16 cellular contexts compared by ENCODE assay signal in the genomic region with DNA sequence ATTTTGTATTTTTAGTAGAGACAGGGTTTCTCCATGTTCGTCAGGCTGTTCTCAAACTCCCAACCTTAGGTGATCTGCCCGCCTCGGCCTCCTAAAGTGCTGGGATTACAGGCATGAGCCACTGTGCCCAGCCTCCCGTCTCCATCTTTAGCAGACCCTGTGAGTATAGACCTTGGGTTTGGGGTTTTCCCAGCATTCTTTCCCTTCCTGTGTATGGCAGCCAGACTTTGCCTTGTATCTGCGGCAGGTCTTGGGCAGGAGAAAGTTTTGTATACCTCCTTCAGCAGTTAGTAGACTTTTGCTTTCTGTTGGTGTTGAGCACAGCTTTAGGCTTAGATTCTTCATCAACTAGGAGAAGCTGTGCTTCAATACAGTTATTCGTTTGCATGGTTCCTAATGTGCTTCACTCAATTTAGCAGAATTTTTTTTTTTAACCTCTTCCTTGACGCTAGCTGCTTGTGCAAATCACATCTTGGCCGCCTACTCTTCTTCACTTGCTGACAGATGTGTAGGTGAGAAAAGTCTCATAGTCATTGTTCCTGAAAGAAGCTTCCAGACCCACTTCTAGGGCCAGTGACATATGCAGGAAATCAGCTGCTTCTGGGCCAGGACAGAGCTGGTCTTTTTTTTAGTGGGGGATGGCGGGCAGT. TPM values are rescaled to one million over a fixed set of nuclear protein-coding genes. Genes with fewer than 3 reads are reported as not detected.
DNase-seq lines count a peak whose midpoint lies in the region; TF ChIP-seq lines count a peak whose summit lies in the region.
"Had no signal": no experiment of that assay in that cellular context is flagged by ENCODE, and none has a peak within 500 bp of the region (broad histone marks: within the 10 kb centered on the region; RNA-seq: fewer than 3 reads in every experiment).

No MANE protein-coding gene starts in this region.

- no peaks in the 10 kb centered on the region for H3K9me3 Mint-ChIP-seq in activated naive CD4-positive, alpha-beta T cell treated with anti-CD3 and anti-CD28 coated beads, Interleukin-2, amount 50 U/mL, for 24 hours
- H3K9me3 Mint-ChIP-seq in endothelial cell (ENCODE audit: unreplicated experiment) = no peaks in the 10 kb centered on the region
- H3K9me3 Mint-ChIP-seq: effector memory CD8-positive, alpha-beta T cell had no signal

- H3K4me3 Mint-ChIP-seq in activated naive CD4-positive, alpha-beta T cell treated with anti-CD3 and anti-CD28 coated beads, Interleukin-2, amount 50 U/mL, for 24 hours = peak overlapping the region; percentile 24
- H3K4me3 Mint-ChIP-seq in endothelial cell (ENCODE audit: unreplicated experiment) = peak overlapping the region; percentile 32

- H3K4me3 ChIP-seq in HEK293 (ENCODE audit: low read depth, low read length) (no peak overlapping the region), foreskin fibroblast (ENCODE audit: low read depth in 1 of 2, low read length in 2 of 2) (no peak overlapping the region), colonic mucosa (no peak overlapping the region)
- H3K4me3 ChIP-seq: right atrium auricular region, testis had no signal

- no peaks in the 10 kb centered on the region for H3K9me3 ChIP-seq in HEK293 (ENCODE audit: control insufficient read depth, insufficient read depth, low read depth, low read length)
- no peaks in the 10 kb centered on the region for H3K9me3 ChIP-seq in colonic mucosa
- H3K9me3 ChIP-seq: right atrium auricular region, testis had no signal

- intact Hi-C loops in colonic mucosa (cut with DNase I) = no loop called here

- no peaks in the 10 kb centered on the region; a peak in 1 of 3 replicates for H3K36me3 ChIP-seq in HEK293 (ENCODE audit: control insufficient read depth in 2 of 2, insufficient read depth in 1 of 2, low read length in 2 of 2)
- no peaks in the 10 kb centered on the region for H3K36me3 ChIP-seq in colonic mucosa
- H3K36me3 ChIP-seq: right atrium auricular region had no signal

- no peaks in the 10 kb centered on the region for H3K27me3 ChIP-seq in colonic mucosa
- H3K27me3 ChIP-seq: right atrium auricular region, testis had no signal

- no peak overlapping the region for H3K27ac ChIP-seq in HEK293 (ENCODE audit: extremely low read depth, low read depth, low read length)
- H3K27ac ChIP-seq in colonic mucosa = no peak overlapping the region
- H3K27ac ChIP-seq: right atrium auricular region, testis had no signal

- CTCF ChIA-PET in HEK293 (lab: Yijun Ruan, JAX) = no interaction called here

- H3K27me3 Mint-ChIP-seq in activated naive CD4-positive, alpha-beta T cell treated with anti-CD3 and anti-CD28 coated beads, Interleukin-2, amount 50 U/mL, for 24 hours = no peaks in the 10 kb centered on the region
- H3K27me3 Mint-ChIP-seq in endothelial cell (ENCODE audit: unreplicated experiment) = no peaks in the 10 kb centered on the region
- H3K27me3 Mint-ChIP-seq: effector memory CD8-positive, alpha-beta T cell had no signal

- no peak for TF ChIP-seq CTCF in HEK293 (tag by site-specific recombination; IDR thresholded peaks at IDR 0.05)
- TF ChIP-seq CTCF in endothelial cell (IDR thresholded peaks at IDR 0.05; ENCODE audit: unreplicated experiment) = no peak
- TF ChIP-seq CTCF in foreskin fibroblast (IDR thresholded peaks at IDR 0.05; ENCODE audit: low read depth, low read length) = no peak
- no peak for TF ChIP-seq CTCF in colonic mucosa (IDR thresholded peaks at IDR 0.05)

- H3K9ac ChIP-seq in colonic mucosa (ENCODE audit: low read depth in 2 of 2, low read length in 2 of 2) = no peak overlapping the region

- peaks cover 9% of the 10 kb centered on the region for H3K36me3 Mint-ChIP-seq in activated naive CD4-positive, alpha-beta T cell treated with anti-CD3 and anti-CD28 coated beads, Interleukin-2, amount 50 U/mL, for 24 hours
- peaks cover 13% of the 10 kb centered on the region for H3K36me3 Mint-ChIP-seq in endothelial cell (ENCODE audit: low read depth, unreplicated experiment)

- H3K4me1 ChIP-seq in HEK293 (ENCODE audit: control insufficient read depth, insufficient read depth, low read length) (no peaks in the 10 kb centered on the region), colonic mucosa (no peaks in the 10 kb centered on the region)
- H3K4me1 ChIP-seq: right atrium auricular region, testis had no signal

- POLR2A ChIA-PET in HEK293 (lab: Yijun Ruan, JAX) = no interaction called here

- DNase-seq in activated naive CD4-positive, alpha-beta T cell (lab: John Stamatoyannopoulos, UW) = no peak
- DNase-seq in endothelial cell (ENCODE audit: low spot score) (no peak), foreskin fibroblast (no peak), colonic mucosa (no peak)
- no peak for DNase-seq in activated CD8-positive, alpha-beta memory T cell treated with anti-CD3 and anti-CD28 coated beads, Interleukin-2, amount 50 U/mL, for 4 hours
- DNase-seq: activated effector memory CD4-positive, alpha-beta T cell treated with Interleukin-2 at 50 U/mL for 16 hours; DMS79 treated with DMSO at 0.1 percent for 48 hours; effector memory CD8-positive, alpha-beta T cell; GOT3; occipital lobe; OCI-M1; SHP77; testis had no signal

- peaks cover 57% of the 10 kb centered on the region for H3K4me1 Mint-ChIP-seq in activated naive CD4-positive, alpha-beta T cell treated with anti-CD3 and anti-CD28 coated beads, Interleukin-2, amount 50 U/mL, for 24 hours
- peaks cover 49% of the 10 kb centered on the region for H3K4me1 Mint-ChIP-seq in endothelial cell (ENCODE audit: unreplicated experiment)

- H3K27ac Mint-ChIP-seq in activated naive CD4-positive, alpha-beta T cell treated with anti-CD3 and anti-CD28 coated beads, Interleukin-2, amount 50 U/mL, for 24 hours = peak overlapping the region; percentile 89
- peak overlapping the region; percentile 6 for H3K27ac Mint-ChIP-seq in endothelial cell (ENCODE audit: unreplicated experiment)

TF ChIP-seq in HEK293, 187 proteins besides CTCF, POLR2A, EP300 and RAD21:
- TF ChIP-seq EGR2 (tag by site-specific recombination; IDR thresholded peaks at IDR 0.05; ENCODE audit: low read depth) (peak; percentile 38), ZNF2 (tag by site-specific recombination; IDR thresholded peaks at IDR 0.05) (no peak)

RNA-seq across cellular contexts. Expression of gene MAP2K1, which starts 38.4 kb away (rescaled TPM):
- 139 TPM for total RNA-seq in endothelial cell (ENCODE audit: unreplicated experiment)
- total RNA-seq in colonic mucosa = 10 to 100 TPM; 50.0 to 53.2 TPM
